25 cellular contexts compared by ENCODE assay signal in the genomic region with DNA sequence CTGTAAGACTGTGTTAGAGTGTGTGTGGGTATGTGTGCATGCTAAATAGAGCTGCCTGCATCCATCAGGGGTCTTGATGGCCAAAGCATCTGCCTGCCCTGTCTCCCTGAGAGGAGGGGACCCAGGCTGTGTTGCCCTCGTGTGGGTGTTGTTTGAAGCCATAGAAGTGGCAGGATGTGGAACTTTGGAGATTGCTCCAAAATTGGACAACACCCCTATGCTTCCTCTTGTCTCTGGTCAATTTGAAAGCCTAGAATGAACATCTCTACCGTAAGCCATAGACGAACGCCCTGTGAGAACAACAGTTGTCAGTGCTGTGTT.
DNase-seq lines count a peak whose midpoint lies in the region; ATAC-seq and TF ChIP-seq lines count a peak whose summit lies in the region.
"Had no signal": no experiment of that assay in that cellular context is flagged by ENCODE, and none has a peak within 500 bp of the region (broad histone marks: within the 10 kb centered on the region; RNA-seq: fewer than 3 reads in every experiment).

No MANE protein-coding gene starts in this region.

- H3K4me1 Mint-ChIP-seq in activated T-cell treated with anti-CD3 and anti-CD28 coated beads, Interleukin-2, amount 50 U/mL, for 24 hours (ENCODE audit: low read depth): peaks cover 51% of the 10 kb centered on the region
- H3K4me1 Mint-ChIP-seq in T-helper 17 cell: peaks cover 30% of the 10 kb centered on the region

- no peak overlapping the region for H3K4me3 Mint-ChIP-seq in activated T-cell treated with anti-CD3 and anti-CD28 coated beads, Interleukin-2, amount 50 U/mL, for 24 hours
- no peak overlapping the region for H3K4me3 Mint-ChIP-seq in T-helper 17 cell
- H3K4me3 Mint-ChIP-seq: activated naive CD8-positive, alpha-beta T cell treated with anti-CD3 and anti-CD28 coated beads, Interleukin-2, amount 50 U/mL, for 24 hours; mesothelial cell of epicardium; T-helper 1 cell treated with Interleukin-12 subunit alpha and Interleukin-12 subunit beta and Interleukin-4 antibody, amounts not matched to agents 30 μg/mL and 1 μg/mL, for 36 hours had no signal

- H3K9me2 ChIP-seq in hepatocyte (replicated peaks; ENCODE audit: insufficient read depth): no peaks in the 10 kb centered on the region

- no peak overlapping the region for H3K4me2 ChIP-seq in hepatocyte

- peaks cover 56% of the 10 kb centered on the region for H3K79me2 ChIP-seq in hepatocyte

- H3K27me3 ChIP-seq in hepatocyte: no peaks in the 10 kb centered on the region
- H3K27me3 ChIP-seq: pancreas, spleen, upper lobe of left lung had no signal

- no peaks in the 10 kb centered on the region for H3K9me3 ChIP-seq in T-helper 17 cell (ENCODE audit: control insufficient read depth, low read length, poor library complexity, severe bottlenecking)
- H3K9me3 ChIP-seq in hepatocyte (ENCODE audit: low read depth): no peaks in the 10 kb centered on the region
- H3K9me3 ChIP-seq: Caco-2, pancreas, spleen, upper lobe of left lung had no signal

- no peak for TF ChIP-seq CTCF in hepatocyte (IDR thresholded peaks at IDR 0.05; ENCODE audit: poor library complexity)

- H3K9me3 Mint-ChIP-seq in activated T-cell treated with anti-CD3 and anti-CD28 coated beads, Interleukin-2, amount 50 U/mL, for 24 hours: no peaks in the 10 kb centered on the region
- H3K9me3 Mint-ChIP-seq: activated naive CD8-positive, alpha-beta T cell treated with anti-CD3 and anti-CD28 coated beads, Interleukin-2, amount 50 U/mL, for 24 hours; mesothelial cell of epicardium; T-helper 1 cell treated with Interleukin-12 subunit alpha and Interleukin-12 subunit beta and Interleukin-4 antibody, amounts not matched to agents 30 μg/mL and 1 μg/mL, for 36 hours had no signal

- peaks cover 8% of the 10 kb centered on the region for H4K20me1 ChIP-seq in hepatocyte (ENCODE audit: insufficient read depth, poor library complexity, severe bottlenecking)

- no peak overlapping the region for H3K4me3 ChIP-seq in hepatocyte
- H3K4me3 ChIP-seq: pancreas, spleen, upper lobe of left lung had no signal

- 86% methylated on average over 4 of the region's 4 CpGs for WGBS in hepatocyte (ENCODE audit: low lambda C conversion rate, missing lambda C conversion rate)

- no peaks in the 10 kb centered on the region for H3K36me3 ChIP-seq in hepatocyte (replicated peaks; ENCODE audit: insufficient read depth, low read depth)

- peak overlapping the region; percentile 79 for H3K27ac Mint-ChIP-seq in activated T-cell treated with anti-CD3 and anti-CD28 coated beads, Interleukin-2, amount 50 U/mL, for 24 hours
- H3K27ac Mint-ChIP-seq in T-helper 17 cell: peak overlapping the region; percentile 75
- H3K27ac Mint-ChIP-seq: activated naive CD8-positive, alpha-beta T cell treated with anti-CD3 and anti-CD28 coated beads, Interleukin-2, amount 50 U/mL, for 24 hours; T-helper 1 cell treated with Interleukin-12 subunit alpha and Interleukin-12 subunit beta and Interleukin-4 antibody, amounts not matched to agents 30 μg/mL and 1 μg/mL, for 36 hours had no signal

- H3K27ac ChIP-seq in hepatocyte: peak overlapping the region; percentile 5
- H3K27ac ChIP-seq: pancreas, spleen, upper lobe of left lung had no signal

- H3K27me3 Mint-ChIP-seq in activated T-cell treated with anti-CD3 and anti-CD28 coated beads, Interleukin-2, amount 50 U/mL, for 24 hours: no peaks in the 10 kb centered on the region
- H3K27me3 Mint-ChIP-seq in T-helper 17 cell: no peaks in the 10 kb centered on the region
- H3K27me3 Mint-ChIP-seq: activated naive CD8-positive, alpha-beta T cell treated with anti-CD3 and anti-CD28 coated beads, Interleukin-2, amount 50 U/mL, for 24 hours had no signal

- peaks cover 13% of the 10 kb centered on the region for H3K4me1 ChIP-seq in hepatocyte (ENCODE audit: insufficient read depth)

- peaks cover 86% of the 10 kb centered on the region for H3K36me3 Mint-ChIP-seq in activated T-cell treated with anti-CD3 and anti-CD28 coated beads, Interleukin-2, amount 50 U/mL, for 24 hours (ENCODE audit: low read depth)
- H3K36me3 Mint-ChIP-seq in T-helper 17 cell (ENCODE audit: low read depth): peaks cover 7% of the 10 kb centered on the region

- no peak overlapping the region for H2AFZ ChIP-seq in hepatocyte

- no peak for ATAC-seq in T-helper 17 cell
- ATAC-seq in HG03045 (IDR thresholded peaks at IDR 0.05; ENCODE audit: unreplicated experiment): no peak
- ATAC-seq: activated naive CD8-positive, alpha-beta T cell treated with anti-CD3 and anti-CD28 coated beads, Interleukin-2, amount 50 U/mL, for 24 hours; pancreas had no signal

- no peak for DNase-seq in activated T-cell treated with anti-CD3 and anti-CD28 coated beads, Interleukin-2, amount 50 U/mL, for 24 hours
- no peak for DNase-seq in activated T-cell treated with anti-CD3 and anti-CD28 coated beads, Interleukin-2, amount 50 U/mL, for 1 hour
- DNase-seq in T-helper 17 cell: no peak
- DNase-seq in hepatocyte (ENCODE audit: low spot score): no peak
- peak; percentile 17 for DNase-seq in stimulated activated CD8-positive, alpha-beta memory T cell treated with anti-CD3 and anti-CD28 coated beads, Interleukin-4, amount 100 ng/mL, for 48 hours
- no peak for DNase-seq in KG1 (lab: John Stamatoyannopoulos, UW)
- DNase-seq in RPMI8226: no peak
- DNase-seq: activated CD4-positive, alpha-beta T cell treated with anti-CD3 and anti-CD28 coated beads for 1 hour; activated naive CD8-positive, alpha-beta T cell treated with anti-CD3 and anti-CD28 coated beads, Interleukin-2, amount 50 U/mL, for 24 hours; DMS79; GF-D8; kidney; MV-4-11; NCI-H1436 treated with DMSO at 0.1 percent for 48 hours; NCI-H2107; NCI-H446; NCI-H774; pancreas; spleen; substantia nigra had no signal
